Comparison of ENCODE assay signal across 8 cellular contexts in the genomic region with DNA sequence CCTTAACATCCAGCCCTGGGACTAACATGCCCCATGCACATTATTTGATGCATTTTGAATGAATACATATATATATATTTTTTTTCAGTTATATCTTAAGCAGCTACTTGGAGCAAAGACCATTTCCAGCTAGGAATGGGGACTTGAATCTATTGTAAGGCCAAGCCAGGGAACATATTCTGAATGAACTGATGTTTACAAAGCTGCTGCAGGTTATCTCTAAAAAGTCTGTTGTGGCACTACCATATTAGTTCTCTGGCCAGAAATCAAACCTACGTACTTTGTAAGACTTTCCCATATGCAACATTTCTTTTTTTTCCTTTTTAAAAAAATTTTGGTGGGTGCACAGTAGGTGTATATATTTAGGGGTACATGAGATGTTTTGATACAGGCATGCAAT.
"Had no signal": no experiment of that assay in that cellular context is flagged by ENCODE, and none has a peak within 500 bp of the region (broad histone marks: within the 10 kb centered on the region; RNA-seq: fewer than 3 reads in every experiment).

No MANE protein-coding gene starts in this region.

- ATAC-seq: GM12878 had no signal

- DNase-seq: GDM1, GF-D8 had no signal

- H3K4me3 ChIP-seq: GM12878 had no signal

- FAIRE-seq: G401.6, GM12878, GM12891, GM12892, GM18507, GM19239 had no signal
